24 cellular contexts compared by ENCODE assay signal in the genomic region with DNA sequence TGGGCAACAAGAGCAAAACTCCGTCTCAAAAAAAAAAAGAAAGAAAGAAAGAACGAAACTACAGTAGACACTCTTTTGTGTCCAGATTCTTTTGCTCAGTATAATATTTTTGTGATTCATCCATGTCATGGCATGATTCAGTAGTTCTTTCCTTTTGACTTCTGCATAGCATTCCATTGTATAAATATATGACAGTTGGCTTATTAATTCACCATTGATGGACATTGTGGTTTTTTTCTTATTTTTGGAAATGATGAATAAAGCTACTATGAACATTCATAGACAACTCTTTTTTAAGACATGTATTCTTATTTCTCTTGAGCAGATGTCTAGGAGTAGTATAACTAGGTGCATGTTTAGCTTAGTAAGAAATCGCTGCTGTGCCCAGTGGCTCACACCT. TPM values are rescaled to one million over a fixed set of nuclear protein-coding genes. Genes with fewer than 3 reads are reported as not detected.
DNase-seq lines count a peak whose midpoint lies in the region; ATAC-seq, FAIRE-seq and TF ChIP-seq lines count a peak whose summit lies in the region.
"Had no signal": no experiment of that assay in that cellular context is flagged by ENCODE, and none has a peak within 500 bp of the region (broad histone marks: within the 10 kb centered on the region; RNA-seq: fewer than 3 reads in every experiment).

No MANE protein-coding gene starts in this region.

- FAIRE-seq in bronchial epithelial cell (lab: Jason Lieb, UNC), result no peak
- FAIRE-seq: D721Med, K562 had no signal

- H3K36me3 ChIP-seq in bronchial epithelial cell (ENCODE audit: control insufficient read depth, insufficient read depth, low read length), result no peaks in the 10 kb centered on the region
- H3K36me3 ChIP-seq: lower lobe of right lung, Peyer's patch, thoracic aorta had no signal

- H3K9me3 Mint-ChIP-seq in HFFc6, result no peaks in the 10 kb centered on the region
- H3K9me3 Mint-ChIP-seq: activated CD8-positive, alpha-beta T cell treated with anti-CD3 and anti-CD28 coated beads for 36 hours; activated naive CD8-positive, alpha-beta T cell treated with anti-CD3 and anti-CD28 coated beads, Interleukin-2, amount 10 ng/mL, durations not matched to agents 7 days and 5 days; activated T-cell treated with anti-CD3 and anti-CD28 coated beads, Interleukin-2, amount 50 U/mL, for 72 hours; naive thymus-derived CD4-positive, alpha-beta T cell had no signal

- H3K4me1 Mint-ChIP-seq in HFFc6 (ENCODE audit: low read depth), result peaks cover 73% of the 10 kb centered on the region

- no peaks in the 10 kb centered on the region for H3K27me3 ChIP-seq in bronchial epithelial cell (ENCODE audit: control insufficient read depth, insufficient read depth, low read length)
- H3K27me3 ChIP-seq: Peyer's patch had no signal

- no peak for TF ChIP-seq CTCF in AG10803 (conservative IDR thresholded peaks at IDR 0.05; ENCODE audit: low read length)
- TF ChIP-seq CTCF in HFFc6 (IDR thresholded peaks at IDR 0.05), result no peak
- no peak for TF ChIP-seq CTCF in bronchial epithelial cell (IDR thresholded peaks at IDR 0.05; ENCODE audit: insufficient read depth, low read length, severe bottlenecking)

- no peak for ATAC-seq in HG03469 (IDR thresholded peaks at IDR 0.05; ENCODE audit: unreplicated experiment)
- no peak for ATAC-seq in GM21825 (IDR thresholded peaks at IDR 0.05; ENCODE audit: unreplicated experiment)
- ATAC-seq: activated CD8-positive, alpha-beta T cell treated with anti-CD3 and anti-CD28 coated beads for 36 hours; K562; lower lobe of right lung; naive thymus-derived CD4-positive, alpha-beta T cell had no signal

- peak; percentile 69 for DNase-seq in AG10803 (ENCODE audit: low read depth)
- DNase-seq in HFFc6, result peak; percentile 42
- DNase-seq in bronchial epithelial cell (ENCODE audit: low read depth), result peak; percentile 93
- peak; percentile 70 for DNase-seq in kidney tubule cell (ENCODE audit: low spot score)
- no peak for DNase-seq in NCI-H128 (lab: John Stamatoyannopoulos, UW; ENCODE audit: unreplicated experiment)
- DNase-seq in NCI-H82 (lab: John Stamatoyannopoulos, UW), result no peak
- DNase-seq: activated CD8-positive, alpha-beta T cell treated with anti-CD3 and anti-CD28 coated beads for 36 hours; activated naive CD8-positive, alpha-beta T cell treated with anti-CD3 and anti-CD28 coated beads, Interleukin-2, amount 10 ng/mL, durations not matched to agents 7 days and 5 days; activated T-cell treated with anti-CD3 and anti-CD28 coated beads, Interleukin-2, amount 50 U/mL, for 72 hours; caudate nucleus; effector CD4-positive, alpha-beta T cell; foreskin fibroblast; GOT3; lower lobe of right lung; naive thymus-derived CD4-positive, alpha-beta T cell; NCI-H1092 treated with DMSO at 0.1 percent for 48 hours; NCI-H2171; Peyer's patch; SW 1271 had no signal

- H3K27ac Mint-ChIP-seq in HFFc6, result peak overlapping the region; percentile 99
- H3K27ac Mint-ChIP-seq: activated CD8-positive, alpha-beta T cell treated with anti-CD3 and anti-CD28 coated beads for 36 hours; activated naive CD8-positive, alpha-beta T cell treated with anti-CD3 and anti-CD28 coated beads, Interleukin-2, amount 10 ng/mL, durations not matched to agents 7 days and 5 days; activated T-cell treated with anti-CD3 and anti-CD28 coated beads, Interleukin-2, amount 50 U/mL, for 72 hours; naive thymus-derived CD4-positive, alpha-beta T cell had no signal

- no peak overlapping the region for H3K4me3 ChIP-seq in AG10803 (ENCODE audit: low read length)
- H3K4me3 ChIP-seq in bronchial epithelial cell (ENCODE audit: low read depth, low read length), result no peak overlapping the region
- H3K4me3 ChIP-seq: K562, lower lobe of right lung, Peyer's patch, thoracic aorta had no signal

- no peaks in the 10 kb centered on the region for H3K27me3 Mint-ChIP-seq in HFFc6 (ENCODE audit: insufficient read depth)
- H3K27me3 Mint-ChIP-seq: activated CD8-positive, alpha-beta T cell treated with anti-CD3 and anti-CD28 coated beads for 36 hours; activated naive CD8-positive, alpha-beta T cell treated with anti-CD3 and anti-CD28 coated beads, Interleukin-2, amount 10 ng/mL, durations not matched to agents 7 days and 5 days; naive thymus-derived CD4-positive, alpha-beta T cell had no signal

- H3K36me3 Mint-ChIP-seq in HFFc6 (ENCODE audit: low read depth), result no peaks in the 10 kb centered on the region
- H3K36me3 Mint-ChIP-seq: activated naive CD8-positive, alpha-beta T cell treated with anti-CD3 and anti-CD28 coated beads, Interleukin-2, amount 10 ng/mL, durations not matched to agents 7 days and 5 days; naive thymus-derived CD4-positive, alpha-beta T cell had no signal

- H3K4me3 Mint-ChIP-seq in HFFc6, result peak overlapping the region; percentile 34
- H3K4me3 Mint-ChIP-seq: activated CD8-positive, alpha-beta T cell treated with anti-CD3 and anti-CD28 coated beads for 36 hours; activated naive CD8-positive, alpha-beta T cell treated with anti-CD3 and anti-CD28 coated beads, Interleukin-2, amount 10 ng/mL, durations not matched to agents 7 days and 5 days; activated T-cell treated with anti-CD3 and anti-CD28 coated beads, Interleukin-2, amount 50 U/mL, for 72 hours; naive thymus-derived CD4-positive, alpha-beta T cell had no signal

RNA-seq across cellular contexts. Expression of gene IER3, which starts 10.3 kb away (rescaled TPM):
- 10 to 100 TPM; 38.1 to 62.4 (median 60.2) TPM for total RNA-seq in HFFc6 (2021; fragmentation: NEBNext Ultra II Directional; extraction: Animal tissue kit (Norgen Biotek cat#: 25700))
- 186 and 279 TPM in 2 replicates for total RNA-seq in bronchial epithelial cell

RNA-seq across cellular contexts. Expression of gene FLOT1, which starts 12.1 kb away (rescaled TPM):
- 100 to 1,000 TPM; 218 to 286 (median 236) TPM for total RNA-seq in HFFc6 (2021; fragmentation: NEBNext Ultra II Directional; extraction: Animal tissue kit (Norgen Biotek cat#: 25700))
- total RNA-seq in bronchial epithelial cell, result 15.1 and 20.0 TPM in 2 replicates

RNA-seq across cellular contexts. Expression of gene TUBB, which starts 34.5 kb away (rescaled TPM):
- total RNA-seq in HFFc6 (2021; fragmentation: NEBNext Ultra II Directional; extraction: Animal tissue kit (Norgen Biotek cat#: 25700)), result 1,000 to 10,000 TPM; 1,052 to 1,712 (median 1,589) TPM
- 131 and 136 TPM in 2 replicates for total RNA-seq in bronchial epithelial cell

RNA-seq across cellular contexts. Expression of gene MDC1, which starts 37.5 kb away (rescaled TPM):
- 10 to 100 TPM; 18.4 to 31.9 (median 28.1) TPM for total RNA-seq in HFFc6 (2021; fragmentation: NEBNext Ultra II Directional; extraction: Animal tissue kit (Norgen Biotek cat#: 25700))
- total RNA-seq in bronchial epithelial cell, result 2.4 and 2.7 TPM in 2 replicates

Comparison
In these comparisons a context has a peak if more than half of its experiments do, and no peak if none do; other contexts are left out.
1. DNase-seq: peak in AG10803 (single experiment), HFFc6 (single experiment), bronchial epithelial cell (single experiment) and kidney tubule cell (single experiment); none in NCI-H128 (single experiment) and NCI-H82 (single experiment).
2. RNA of gene FLOT1, which starts 12.1 kb away (total RNA-seq): 218 to 286 TPM in HFFc6; 15.1 to 20.0 TPM in bronchial epithelial cell; every median in the first group is over 10 times any median in the second.